ENCODE assay signal across 18 cellular contexts in the genomic region with DNA sequence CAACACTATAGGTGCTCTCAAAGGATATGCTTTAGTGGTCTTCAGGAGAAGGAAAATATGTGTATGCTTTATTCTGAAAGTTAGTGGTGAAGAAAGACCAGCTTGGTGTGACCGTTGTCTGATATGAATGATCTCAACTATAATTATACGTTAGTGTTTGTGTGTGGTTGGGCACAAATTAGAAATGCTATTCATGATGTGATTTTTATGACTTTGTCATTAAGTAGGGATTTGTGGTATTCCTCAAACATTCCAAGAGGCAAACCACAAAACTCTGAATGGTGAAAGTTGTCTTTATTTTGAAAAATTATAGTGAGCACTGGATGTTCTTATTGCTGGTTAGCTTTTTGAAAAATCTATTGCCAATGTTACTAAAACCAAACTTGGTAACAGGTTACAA. TPM values are rescaled to one million over a fixed set of nuclear protein-coding genes. Genes with fewer than 3 reads are reported as not detected.
DNase-seq lines count a peak whose midpoint lies in the region; ATAC-seq, FAIRE-seq and TF ChIP-seq lines count a peak whose summit lies in the region.
"Had no signal": no experiment of that assay in that cellular context is flagged by ENCODE, and none has a peak within 500 bp of the region (broad histone marks: within the 10 kb centered on the region; RNA-seq: fewer than 3 reads in every experiment).

No MANE protein-coding gene starts in this region.

- TF ChIP-seq POLR2A in GM12892 (IDR thresholded peaks at IDR 0.05; ENCODE audit: low read depth, low read length) = no peak

- H3K4me3 ChIP-seq in foreskin fibroblast (ENCODE audit: low read depth in 1 of 2, low read length in 2 of 2) (no peak overlapping the region), coronary artery (no peak overlapping the region)
- H3K4me3 ChIP-seq: upper lobe of left lung had no signal

- H3K27ac ChIP-seq in coronary artery = peak overlapping the region in 1 of 2 donors; percentile 72
- H3K27ac ChIP-seq: upper lobe of left lung had no signal

- peak; percentile 72 for ATAC-seq in SK-N-SH treated with all-trans-retinoic acid at 6 μM for 48 hours
- ATAC-seq: activated CD8-positive, alpha-beta T cell treated with anti-CD3 and anti-CD28 coated beads, Interleukin-2, amount 10 ng/mL, durations not matched to agents 7 days and 5 days; left lobe of liver; Right ventricle myocardium inferior had no signal

- peak; percentile 36 for FAIRE-seq in GM12892 (lab: Jason Lieb, UNC)

- TF ChIP-seq CTCF in foreskin fibroblast (IDR thresholded peaks at IDR 0.05; ENCODE audit: low read depth, low read length) (no peak), coronary artery (IDR thresholded peaks at IDR 0.05) (no peak)

- DNase-seq in GM12892 (ENCODE audit: insufficient read length) (no peak), foreskin fibroblast (peak; percentile 55 to 76), stromal cell of bone marrow (ENCODE audit: low read depth) (peak; percentile 66), NCI-H2107 treated with DMSO at 0.1 percent for 48 hours (lab: John Stamatoyannopoulos, UW; ENCODE audit: unreplicated experiment) (no peak), coronary artery (ENCODE audit: low spot score) (no peak), HPDE6-E6E7 (ENCODE audit: extremely low spot score) (no peak)
- DNase-seq: activated CD8-positive, alpha-beta T cell treated with anti-CD3 and anti-CD28 coated beads, Interleukin-2, amount 10 ng/mL, durations not matched to agents 7 days and 5 days; activated effector memory CD4-positive, alpha-beta T cell treated with Interleukin-2 at 50 U/mL for 16 hours; CD4-positive, alpha-beta T cell; GF-D8; head of caudate nucleus; NCI-H2029; NCI-H82; stimulated activated CD4-positive, alpha-beta T cell treated with anti-CD3 and anti-CD28 coated beads, Interleukin-2, amount 100 ng/mL, for 48 hours; upper lobe of left lung had no signal

TF ChIP-seq in SK-N-SH treated with all-trans-retinoic acid at 6 μM for 48 hours, 23 proteins besides CTCF, POLR2A, EP300 and RAD21:
- 0 out of 2 replicates have a peak, but pooled peaks have one; percentile 14 for TF ChIP-seq TOX (CRISPR knock-in tag; IDR thresholded peaks at IDR 0.05; ENCODE audit: borderline replicate concordance)
- TF ChIP-seq PPARA (CRISPR knock-in tag; IDR thresholded peaks at IDR 0.05; ENCODE audit: borderline replicate concordance) = no peak

RNA-seq across cellular contexts. Expression of a gene that starts 6.2 kb away (rescaled TPM):
- polyA plus RNA-seq in GM12892 (2012; ENCODE audit: missing spikeins) = 3.7 TPM

Comparison
In these comparisons a context has a peak if more than half of its experiments do, and no peak if none do; other contexts are left out.
1. DNase-seq: peak in foreskin fibroblast (2 of 2) and stromal cell of bone marrow (single experiment); none in GM12892 (single experiment), NCI-H2107 treated with DMSO at 0.1 percent for 48 hours (single experiment), coronary artery (single experiment) and HPDE6-E6E7 (single experiment).